In the genomic region with DNA sequence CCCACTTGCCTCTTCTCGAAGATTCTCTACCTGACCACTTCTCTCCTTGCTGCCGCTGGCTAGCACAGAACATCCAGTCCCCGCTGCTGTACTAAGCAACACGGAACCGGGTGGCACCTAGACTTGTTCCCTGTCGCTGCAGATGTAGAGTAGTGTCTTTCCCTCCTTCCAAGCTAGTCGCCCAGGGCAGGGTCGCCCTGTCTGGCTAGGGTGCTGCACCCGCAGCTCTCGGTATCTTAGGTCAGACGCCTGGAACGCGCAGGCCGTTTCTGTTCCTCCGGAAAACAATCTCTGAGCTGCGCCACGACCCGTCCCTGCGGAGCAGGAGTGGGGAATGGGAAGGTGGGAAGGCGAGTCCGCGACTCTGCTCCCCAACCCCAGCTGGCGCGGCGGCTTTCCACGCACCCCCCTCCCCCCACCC, we compare ENCODE assay signal across 8 cellular contexts. TPM values are rescaled to one million over a fixed set of nuclear protein-coding genes. Genes with fewer than 3 reads are reported as not detected.
DNase-seq lines count a peak whose midpoint lies in the region; ATAC-seq and TF ChIP-seq lines count a peak whose summit lies in the region.

No MANE protein-coding gene starts in this region.

- peaks cover 37% of the 10 kb centered on the region for H3K27me3 ChIP-seq in DOHH2 (ENCODE audit: control insufficient read depth, low read length)
- no peaks in the 10 kb centered on the region for H3K27me3 ChIP-seq in MG63
- no peaks in the 10 kb centered on the region for H3K27me3 ChIP-seq in mammary epithelial cell (ENCODE audit: insufficient read depth, low read length)
- H3K27me3 ChIP-seq in lower lobe of right lung (ENCODE audit: low read depth): no peaks in the 10 kb centered on the region
- no peaks in the 10 kb centered on the region for H3K27me3 ChIP-seq in thoracic aorta (replicated peaks; ENCODE audit: insufficient read depth)

- peak overlapping the region; percentile 73 for H3K4me3 ChIP-seq in DOHH2 (ENCODE audit: low read length)
- peak overlapping the region; percentile 76 for H3K4me3 ChIP-seq in MG63
- peak overlapping the region; percentile 71 to 90 (median 82) for H3K4me3 ChIP-seq in mammary epithelial cell (replicated peaks in 1 of 3; ENCODE audit: insufficient read depth in 1 of 3, low read depth in 2 of 3, low read length in 3 of 3)
- peak overlapping the region; percentile 82 for H3K4me3 ChIP-seq in lower lobe of right lung
- peak overlapping the region; percentile 79 for H3K4me3 ChIP-seq in thoracic aorta

- no peaks in the 10 kb centered on the region for H3K79me2 ChIP-seq in DOHH2 (ENCODE audit: control insufficient read depth, low read length)
- H3K79me2 ChIP-seq in mammary epithelial cell (ENCODE audit: insufficient read depth, low read length): peaks cover 59% of the 10 kb centered on the region

- no peak for DNase-seq in MG63
- peak; percentile 40 for DNase-seq in mammary epithelial cell
- peak; percentile 61 for DNase-seq in lower lobe of right lung
- DNase-seq in thoracic aorta (ENCODE audit: low spot score): no peak
- no peak for DNase-seq in activated effector memory CD4-positive, alpha-beta T cell treated with Interleukin-2 at 50 U/mL for 16 hours
- DNase-seq in 8988T: no peak
- DNase-seq in mesenteric fat pad (ENCODE audit: low spot score): no peak

- H3K4me2 ChIP-seq in DOHH2 (ENCODE audit: low read length) (peak overlapping the region; percentile 79), mammary epithelial cell (ENCODE audit: insufficient read depth, low read depth, low read length) (peak overlapping the region; percentile 95)

- peaks cover 14% of the 10 kb centered on the region for H3K4me1 ChIP-seq in DOHH2 (ENCODE audit: control insufficient read depth, low read length)
- peaks cover 43% of the 10 kb centered on the region for H3K4me1 ChIP-seq in mammary epithelial cell (ENCODE audit: insufficient read depth, low read length)
- peaks cover 47% of the 10 kb centered on the region for H3K4me1 ChIP-seq in lower lobe of right lung
- H3K4me1 ChIP-seq in thoracic aorta (ENCODE audit: control insufficient read depth in 1 of 2, low read depth in 2 of 2): peaks cover 11 to 47% of the 10 kb centered on the region in 2 donors

- H2AFZ ChIP-seq in mammary epithelial cell (ENCODE audit: low read depth, low read length): peak overlapping the region; percentile 71

- WGBS in mammary epithelial cell (ENCODE audit: low coverage, missing lambda C conversion rate): 2% methylated on average over 9 of the region's 26 CpGs

- intact Hi-C loops in mammary epithelial cell (cut with micrococcal nuclease): loop anchor here (1.0 kb wide), 2 partner anchors 22 to 36 kb away; no protein-coding TSS in a partner anchor
- intact Hi-C loops in lower lobe of right lung (cut with DNase I): no loop called here

- H3K36me3 ChIP-seq in DOHH2 (ENCODE audit: control insufficient read depth, low read length) (no peaks in the 10 kb centered on the region), MG63 (peaks cover 24% of the 10 kb centered on the region), mammary epithelial cell (ENCODE audit: insufficient read depth, low read length) (peaks cover 3% of the 10 kb centered on the region), lower lobe of right lung (peaks cover 17% of the 10 kb centered on the region), thoracic aorta (no peaks in the 10 kb centered on the region)

- no peaks in the 10 kb centered on the region for H4K20me1 ChIP-seq in DOHH2 (ENCODE audit: control insufficient read depth, insufficient read depth, low read depth, low read length)
- H4K20me1 ChIP-seq in mammary epithelial cell (ENCODE audit: insufficient read depth, low read length): no peaks in the 10 kb centered on the region

- H3K9me3 ChIP-seq in DOHH2 (ENCODE audit: control insufficient read depth, insufficient read depth, low read length) (no peaks in the 10 kb centered on the region), MG63 (no peaks in the 10 kb centered on the region), mammary epithelial cell (replicated peaks; ENCODE audit: insufficient read depth, low read length) (no peaks in the 10 kb centered on the region), lower lobe of right lung (no peaks in the 10 kb centered on the region), thoracic aorta (no peaks in the 10 kb centered on the region)

- CTCF ChIA-PET in mammary epithelial cell (lab: Charles Lee; ENCODE audit: low non-redundant PET): interaction anchor here (0.8 to 1.0 kb wide), 2 partner anchors 14 to 39 kb away, joined by 4 to 13 read pairs; no protein-coding TSS in a partner anchor

- in situ Hi-C loops in mammary epithelial cell (cut with MboI; ENCODE audit: low sequenced_read_pairs in 2 of 2): no loop called here

- H3K27ac ChIP-seq in DOHH2 (ENCODE audit: low read depth, low read length): no peak overlapping the region
- peak overlapping the region; percentile 82 for H3K27ac ChIP-seq in mammary epithelial cell (ENCODE audit: insufficient read depth, low read depth, low read length)
- peak overlapping the region; percentile 95 for H3K27ac ChIP-seq in lower lobe of right lung
- peak overlapping the region; percentile 92 to 98 for H3K27ac ChIP-seq in thoracic aorta

- no peaks in the 10 kb centered on the region for H3F3A ChIP-seq in DOHH2 (ENCODE audit: control insufficient read depth, insufficient read depth)

- ATAC-seq in lower lobe of right lung (peak; percentile 43 to 47), thoracic aorta (ENCODE audit: insufficient number of reproducible peaks, low FRiP score, low read depth) (peak; percentile 8)

- H3K9ac ChIP-seq in mammary epithelial cell (ENCODE audit: insufficient read depth, low read length): peak overlapping the region; percentile 91

- H3K9me2 ChIP-seq in DOHH2 (replicated peaks; ENCODE audit: control insufficient read depth, low read length): no peaks in the 10 kb centered on the region

- BruUV-seq in mammary epithelial cell (replicated peaks; lab: Mats Ljungman, UMichigan): TSS peak; percentile 57

- dilution Hi-C loops in mammary epithelial cell (cut with HindIII; ENCODE audit: low sequenced_read_pairs): no loop called here

- TF ChIP-seq CTCF in DOHH2 (IDR thresholded peaks at IDR 0.05; ENCODE audit: low read depth, low read length, poor library complexity, severe bottlenecking): no peak
- no peak for TF ChIP-seq CTCF in mammary epithelial cell (conservative IDR thresholded peaks at IDR 0.05 in 1 of 2, IDR thresholded peaks at IDR 0.05 in 1 of 2; ENCODE audit: extremely low read depth in 1 of 2, insufficient read depth in 1 of 2, low read depth in 1 of 2, low read length in 2 of 2)
- no peak for TF ChIP-seq CTCF in lower lobe of right lung (IDR thresholded peaks at IDR 0.05)
- TF ChIP-seq CTCF in thoracic aorta (IDR thresholded peaks at IDR 0.05): no peak

RNA-seq across cellular contexts. Expression of a gene that starts 0.8 kb away (rescaled TPM):
- total RNA-seq in MG63 (2014; rRNA removed; shearing (Covaris generic); ENCODE audit: low replicate concordance): 13.4 and 20.8 TPM in 2 replicates
- total RNA-seq in mammary epithelial cell (10 to 100 TPM; 28.2 to 41.4 TPM), lower lobe of right lung (28.9 TPM), thoracic aorta (10 to 100 TPM; 45.1 to 57.3 TPM), mesenteric fat pad (25.1 TPM)
- 24.0 TPM for polyA plus RNA-seq in mammary epithelial cell
- 50.4 TPM for polyA minus RNA-seq in mammary epithelial cell

RNA-seq across cellular contexts. Expression of a gene that starts 6.9 kb away (rescaled TPM):
- 122 and 150 TPM in 2 replicates for total RNA-seq in MG63 (2014; rRNA removed; shearing (Covaris generic); ENCODE audit: low replicate concordance)
- 10 to 100 TPM; 46.5 to 62.8 TPM for total RNA-seq in mammary epithelial cell
- polyA plus RNA-seq in mammary epithelial cell: 113 TPM
- polyA minus RNA-seq in mammary epithelial cell: 22.7 TPM
- total RNA-seq in lower lobe of right lung: 56.5 TPM
- total RNA-seq in thoracic aorta: 100 to 1,000 TPM in 1 of 2 donors, 10 to 100 TPM in 1; 79.9 to 127 TPM
- 67.5 TPM for total RNA-seq in mesenteric fat pad

RNA-seq across cellular contexts. Expression of a gene that starts 21.4 kb away (rescaled TPM):
- total RNA-seq in MG63 (2014; rRNA removed; shearing (Covaris generic); ENCODE audit: low replicate concordance): 42.5 and 58.5 TPM in 2 replicates
- total RNA-seq in mammary epithelial cell (10 to 100 TPM; 16.5 to 21.5 TPM), lower lobe of right lung (21.7 TPM), thoracic aorta (10 to 100 TPM in 1 of 2 donors, 1 to 10 TPM in 1; 5.8 to 16.9 TPM), mesenteric fat pad (22.0 TPM)
- polyA plus RNA-seq in mammary epithelial cell: 20.3 TPM
- polyA minus RNA-seq in mammary epithelial cell: 19.6 TPM

Comparison
In these comparisons a context has a peak if more than half of its experiments do, and no peak if none do; other contexts are left out.
1. DNase-seq: peak in mammary epithelial cell (single experiment) and lower lobe of right lung (single experiment); none in MG63 (single experiment), thoracic aorta (single experiment), activated effector memory CD4-positive, alpha-beta T cell treated with Interleukin-2 at 50 U/mL for 16 hours (single experiment), 8988T (single experiment) and mesenteric fat pad (single experiment).
2. Peak in every context shown above with its lines, with median percentiles within 50 percentile points of each other: H3K4me3 ChIP-seq.